ENCODE assay signal across 20 cellular contexts in genomic region chr11:117361432-117361831, GRCh38.
"Had no signal": no experiment of that assay in that cellular context is flagged by ENCODE, and none has a peak within 500 bp of the region (broad histone marks: within the 10 kb centered on the region; RNA-seq: fewer than 3 reads in every experiment).

No MANE protein-coding gene starts in this region.

- H3K27ac Mint-ChIP-seq: natural killer cell; stimulated activated naive CD8-positive, alpha-beta T cell treated with anti-CD3 and anti-CD28 coated beads, Interleukin-15, Interleukin-2, amounts not matched to agents 100 ng/mL and 50 ng/mL, for 24 hours had no signal

- H3K4me1 Mint-ChIP-seq: natural killer cell; stimulated activated naive B cell treated with anti-CD40 and anti-IgM and Interleukin-4, amounts not matched to agents 10 μg/mL and 1 μg/mL and 100 μg/mL, for 72 hours had no signal

- H3K27me3 Mint-ChIP-seq: stimulated activated naive B cell treated with anti-CD40 and anti-IgM and Interleukin-4, amounts not matched to agents 10 μg/mL and 1 μg/mL and 100 μg/mL, for 72 hours; stimulated activated naive CD8-positive, alpha-beta T cell treated with anti-CD3 and anti-CD28 coated beads, Interleukin-15, Interleukin-2, amounts not matched to agents 100 ng/mL and 50 ng/mL, for 24 hours had no signal

- H3K4me3 Mint-ChIP-seq: natural killer cell; stimulated activated naive B cell treated with anti-CD40 and anti-IgM and Interleukin-4, amounts not matched to agents 10 μg/mL and 1 μg/mL and 100 μg/mL, for 72 hours; stimulated activated naive CD8-positive, alpha-beta T cell treated with anti-CD3 and anti-CD28 coated beads, Interleukin-15, Interleukin-2, amounts not matched to agents 100 ng/mL and 50 ng/mL, for 24 hours had no signal

- DNase-seq: cerebellar nuclear complex; effector CD4-positive, alpha-beta T cell; foreskin fibroblast; gastrocnemius medialis; kidney; left lung; mesendoderm; midbrain; natural killer cell; right lobe of liver; small intestine; stimulated activated CD4-positive, alpha-beta T cell treated with anti-CD3 and anti-CD28 coated beads, Interleukin-15, amount 100 ng/mL, for 24 hours; stimulated activated CD4-positive, alpha-beta T cell treated with anti-CD3 and anti-CD28 coated beads, Interleukin-2, amount 100 ng/mL, for 48 hours; stimulated activated naive B cell treated with anti-CD40 and anti-IgM and Interleukin-4, amounts not matched to agents 10 μg/mL and 1 μg/mL and 100 μg/mL, for 72 hours; transverse colon; upper lobe of right lung; uterus had no signal

- H3K9me3 ChIP-seq: gastrocnemius medialis, left lung, right lobe of liver, suprapubic skin, transverse colon, upper lobe of right lung, uterus had no signal

- ATAC-seq: esophagus mucosa; gastrocnemius medialis; left lung; natural killer cell; right lobe of liver; stimulated activated naive B cell treated with anti-CD40 and anti-IgM and Interleukin-4, amounts not matched to agents 10 μg/mL and 1 μg/mL and 100 μg/mL, for 72 hours; upper lobe of right lung had no signal
